8 cellular contexts compared by ENCODE assay signal in the genomic region with DNA sequence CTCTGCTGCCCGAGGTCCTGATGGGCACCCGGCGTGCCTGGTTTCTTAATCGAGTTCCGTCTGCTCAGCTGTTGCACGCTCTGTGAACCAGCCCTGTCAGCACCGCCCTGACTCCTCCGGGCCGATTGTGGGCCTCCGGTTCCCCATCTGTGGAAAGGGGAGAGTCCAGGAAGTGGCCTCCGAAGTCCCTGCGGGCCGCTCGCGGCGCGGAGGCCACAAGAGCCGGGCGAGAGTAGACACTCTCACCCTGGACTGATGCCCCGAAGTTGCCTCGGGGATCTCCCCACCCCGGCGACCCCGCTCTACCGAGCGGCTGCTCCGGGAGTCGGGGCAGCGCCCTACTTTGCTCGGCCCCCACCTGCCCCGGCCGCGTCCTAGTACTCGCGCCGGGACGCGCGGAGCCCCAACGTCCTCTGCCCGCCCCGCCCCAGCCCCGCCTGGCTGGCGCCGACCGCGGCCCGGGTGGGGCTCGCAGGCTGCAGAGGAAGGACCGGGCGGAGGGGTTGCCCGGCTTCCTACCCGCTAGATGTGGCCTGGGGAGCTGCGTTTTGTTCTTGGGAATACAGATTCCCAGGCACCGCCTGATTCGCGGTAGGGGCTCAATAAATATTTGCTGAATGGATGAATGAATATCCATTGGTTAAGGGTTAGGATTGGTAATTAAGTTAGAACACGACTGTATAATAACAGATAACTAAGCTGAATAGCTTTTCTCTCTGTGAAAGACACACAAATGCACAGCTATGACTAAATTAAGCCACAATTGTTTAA. TPM values are rescaled to one million over a fixed set of nuclear protein-coding genes. Genes with fewer than 3 reads are reported as not detected.
DNase-seq lines count a peak whose midpoint lies in the region; ATAC-seq and TF ChIP-seq lines count a peak whose summit lies in the region.

No MANE protein-coding gene starts in this region.

- no peaks in the 10 kb centered on the region for H3K27me3 Mint-ChIP-seq in Caco-2 (ENCODE audit: insufficient read depth, unreplicated experiment)
- H3K27me3 Mint-ChIP-seq in activated CD4-positive, alpha-beta memory T cell treated with anti-CD3 and anti-CD28 coated beads, Interleukin-2, amount 10 ng/mL, durations not matched to agents 7 days and 5 days: no peaks in the 10 kb centered on the region
- H3K27me3 Mint-ChIP-seq in endodermal cell (ENCODE audit: insufficient read depth): no peaks in the 10 kb centered on the region

- H3K4me1 Mint-ChIP-seq in Caco-2 (ENCODE audit: low read depth, unreplicated experiment): peaks cover 17% of the 10 kb centered on the region
- peaks cover 41% of the 10 kb centered on the region for H3K4me1 Mint-ChIP-seq in activated CD4-positive, alpha-beta memory T cell treated with anti-CD3 and anti-CD28 coated beads, Interleukin-2, amount 10 ng/mL, durations not matched to agents 7 days and 5 days
- peaks cover 34% of the 10 kb centered on the region for H3K4me1 Mint-ChIP-seq in endodermal cell
- H3K4me1 Mint-ChIP-seq in stimulated activated effector memory CD8-positive, alpha-beta T cell treated with anti-CD3 and anti-CD28 coated beads, Interleukin-12 subunit alpha, Interleukin-12 subunit beta, amount 100 ng/mL, for 72 hours: peaks cover 31% of the 10 kb centered on the region

- H3K36me3 Mint-ChIP-seq in Caco-2 (ENCODE audit: insufficient read depth, unreplicated experiment): peaks cover 35% of the 10 kb centered on the region
- H3K36me3 Mint-ChIP-seq in activated CD4-positive, alpha-beta memory T cell treated with anti-CD3 and anti-CD28 coated beads, Interleukin-2, amount 10 ng/mL, durations not matched to agents 7 days and 5 days (ENCODE audit: low read depth): peaks cover 14% of the 10 kb centered on the region
- H3K36me3 Mint-ChIP-seq in endodermal cell (ENCODE audit: low read depth): no peaks in the 10 kb centered on the region
- peaks cover 47% of the 10 kb centered on the region for H3K36me3 Mint-ChIP-seq in stimulated activated effector memory CD8-positive, alpha-beta T cell treated with anti-CD3 and anti-CD28 coated beads, Interleukin-12 subunit alpha, Interleukin-12 subunit beta, amount 100 ng/mL, for 72 hours

- H3K27me3 ChIP-seq in Caco-2 (replicated peaks; ENCODE audit: control insufficient read depth, insufficient read depth, low read length): no peaks in the 10 kb centered on the region
- no peaks in the 10 kb centered on the region for H3K27me3 ChIP-seq in endodermal cell (ENCODE audit: control insufficient read depth, insufficient read depth, low read length, poor library complexity, severe bottlenecking)

- DNase-seq in Caco-2 (peak; percentile 76 to 82), NCI-H748 (lab: John Stamatoyannopoulos, UW; ENCODE audit: unreplicated experiment) (peak; percentile 96), endodermal cell (peak; percentile 82)
- DNase-seq in activated CD4-positive, alpha-beta memory T cell treated with anti-CD3 and anti-CD28 coated beads, Interleukin-2, amount 10 ng/mL, durations not matched to agents 7 days and 5 days: peak; percentile 83
- peak; percentile 63 to 91 for DNase-seq in stimulated activated effector memory CD8-positive, alpha-beta T cell treated with anti-CD3 and anti-CD28 coated beads, Interleukin-12 subunit alpha, Interleukin-12 subunit beta, amount 100 ng/mL, for 72 hours (ENCODE audit: low spot score in 2 of 2)

- CTCF ChIA-PET in Caco-2 (lab: Charles Lee): interaction anchor here (0.8 kb wide), 1 partner anchor 23 kb away, joined by 3 read pairs; no protein-coding TSS in a partner anchor
- CTCF ChIA-PET in activated CD4-positive, alpha-beta memory T cell treated with anti-CD3 and anti-CD28 coated beads, Interleukin-2, amount 10 ng/mL, durations not matched to agents 7 days and 5 days (lab: Charles Lee): interaction anchor here (1.0 kb wide), 2 partner anchors 30 to 32 kb away, joined by 3 to 6 read pairs; a partner anchor contains a TSS

- peak overlapping the region; percentile 66 for H3K9ac ChIP-seq in endodermal cell (ENCODE audit: extremely low read depth, low read length, poor library complexity, severe bottlenecking)

- H3K4me3 Mint-ChIP-seq in Caco-2 (ENCODE audit: unreplicated experiment) (peak overlapping the region; percentile 94), endodermal cell (peak overlapping the region; percentile 74)
- H3K4me3 Mint-ChIP-seq in activated CD4-positive, alpha-beta memory T cell treated with anti-CD3 and anti-CD28 coated beads, Interleukin-2, amount 10 ng/mL, durations not matched to agents 7 days and 5 days: peak overlapping the region; percentile 84
- peak overlapping the region; percentile 90 for H3K4me3 Mint-ChIP-seq in stimulated activated effector memory CD8-positive, alpha-beta T cell treated with anti-CD3 and anti-CD28 coated beads, Interleukin-12 subunit alpha, Interleukin-12 subunit beta, amount 100 ng/mL, for 72 hours

- H3K4me1 ChIP-seq in Caco-2 (peaks cover 27% of the 10 kb centered on the region), endodermal cell (ENCODE audit: control insufficient read depth, insufficient read depth, low read length) (peaks cover 11% of the 10 kb centered on the region), mesodermal cell (ENCODE audit: control insufficient read depth, insufficient read depth, low read length, poor library complexity, severe bottlenecking) (peaks cover 23% of the 10 kb centered on the region)

- TSS peak; percentile 83 for BruUV-seq in Caco-2 (replicated peaks; lab: Mats Ljungman, UMichigan)

- no peak for TF ChIP-seq CTCF in Caco-2 (IDR thresholded peaks at IDR 0.05; ENCODE audit: insufficient read depth in 1 of 2, low read depth in 1 of 2, low read length in 1 of 2, severe bottlenecking in 1 of 2, unreplicated experiment in 1 of 2)
- TF ChIP-seq CTCF in endodermal cell (conservative IDR thresholded peaks at IDR 0.05): no peak

- POLR2A ChIA-PET in Caco-2 (lab: Charles Lee): interaction anchor here (0.6 to 0.7 kb wide), 4 partner anchors 20 to 161 kb away, joined by 3 to 4 read pairs (median 3); no protein-coding TSS in a partner anchor
- POLR2A ChIA-PET in activated CD4-positive, alpha-beta memory T cell treated with anti-CD3 and anti-CD28 coated beads, Interleukin-2, amount 10 ng/mL, durations not matched to agents 7 days and 5 days (lab: Charles Lee): interaction anchor here (0.7 to 4.3 kb wide), 13 partner anchors 10 to 358 kb away, joined by 3 to 47 read pairs (median 4); a partner anchor contains a TSS

- ATAC-seq in GM19463 (IDR thresholded peaks at IDR 0.05; ENCODE audit: unreplicated experiment) (peak; percentile 40), HG03571 (IDR thresholded peaks at IDR 0.05; ENCODE audit: unreplicated experiment) (peak; percentile 22)
- peak; percentile 63 for ATAC-seq in stimulated activated effector memory CD8-positive, alpha-beta T cell treated with anti-CD3 and anti-CD28 coated beads, Interleukin-12 subunit alpha, Interleukin-12 subunit beta, amount 100 ng/mL, for 72 hours

- H3K36me3 ChIP-seq in Caco-2 (ENCODE audit: control insufficient read depth, insufficient read depth, low read length) (no peaks in the 10 kb centered on the region), endodermal cell (ENCODE audit: control insufficient read depth, insufficient read depth, low read length) (no peaks in the 10 kb centered on the region), mesodermal cell (ENCODE audit: control insufficient read depth, insufficient read depth, low read length) (peaks cover 11% of the 10 kb centered on the region)

- peak overlapping the region; percentile 67 for H3K4me3 ChIP-seq in Caco-2 (ENCODE audit: low read depth, low read length)
- peak overlapping the region; percentile 83 for H3K4me3 ChIP-seq in endodermal cell (ENCODE audit: low read length)
- H3K4me3 ChIP-seq in mesodermal cell (ENCODE audit: extremely low read depth, insufficient read depth, low read length, poor library complexity, severe bottlenecking): peak overlapping the region; percentile 85

- H3K27ac Mint-ChIP-seq in Caco-2 (ENCODE audit: unreplicated experiment): peak overlapping the region; percentile 94
- H3K27ac Mint-ChIP-seq in activated CD4-positive, alpha-beta memory T cell treated with anti-CD3 and anti-CD28 coated beads, Interleukin-2, amount 10 ng/mL, durations not matched to agents 7 days and 5 days: peak overlapping the region; percentile 93
- peak overlapping the region; percentile 91 for H3K27ac Mint-ChIP-seq in endodermal cell
- peak overlapping the region; percentile 93 for H3K27ac Mint-ChIP-seq in stimulated activated effector memory CD8-positive, alpha-beta T cell treated with anti-CD3 and anti-CD28 coated beads, Interleukin-12 subunit alpha, Interleukin-12 subunit beta, amount 100 ng/mL, for 72 hours

- H3K9me3 ChIP-seq in Caco-2: no peaks in the 10 kb centered on the region
- no peaks in the 10 kb centered on the region for H3K9me3 ChIP-seq in endodermal cell (ENCODE audit: control insufficient read depth, low read length)
- no peaks in the 10 kb centered on the region for H3K9me3 ChIP-seq in mesodermal cell (ENCODE audit: control insufficient read depth, low read length)

- intact Hi-C loops in Caco-2 (cut with micrococcal nuclease; ENCODE audit: unreplicated experiment): loop anchor here (1.0 to 5.0 kb wide), 5 partner anchors 28 to 912 kb away; a partner anchor contains a TSS

- no peaks in the 10 kb centered on the region for H3K9me3 Mint-ChIP-seq in Caco-2 (ENCODE audit: unreplicated experiment)
- no peaks in the 10 kb centered on the region for H3K9me3 Mint-ChIP-seq in activated CD4-positive, alpha-beta memory T cell treated with anti-CD3 and anti-CD28 coated beads, Interleukin-2, amount 10 ng/mL, durations not matched to agents 7 days and 5 days
- no peaks in the 10 kb centered on the region for H3K9me3 Mint-ChIP-seq in endodermal cell
- H3K9me3 Mint-ChIP-seq in stimulated activated effector memory CD8-positive, alpha-beta T cell treated with anti-CD3 and anti-CD28 coated beads, Interleukin-12 subunit alpha, Interleukin-12 subunit beta, amount 100 ng/mL, for 72 hours: no peaks in the 10 kb centered on the region

- 0% methylated on average over 17 to 57 of the region's 58 CpGs for WGBS in endodermal cell (ENCODE audit: insufficient coverage in 1 of 2, insufficient read length in 1 of 2), 2 experiments
- 0 to 1% methylated on average over 40 to 52 of the region's 58 CpGs for WGBS in mesodermal cell (ENCODE audit: insufficient coverage in 2 of 2), 2 experiments

- H3K27ac ChIP-seq in endodermal cell (ENCODE audit: low read depth, low read length): peak overlapping the region; percentile 91
- H3K27ac ChIP-seq in mesodermal cell (ENCODE audit: low read depth, low read length, severe bottlenecking): peak overlapping the region; percentile 97

RNA-seq across cellular contexts. Expression of a gene that starts 0.9 kb away (rescaled TPM):
- total RNA-seq in Caco-2 (2022) (9.3 and 10.0 TPM in 2 replicates), endodermal cell (10 to 100 TPM in 1 of 2 donors, 1 to 10 TPM in 1; 7.7 to 10.6 TPM)
- 10 to 100 TPM; 27.7 to 28.7 TPM for total RNA-seq in activated CD4-positive, alpha-beta memory T cell treated with anti-CD3 and anti-CD28 coated beads, Interleukin-2, amount 10 ng/mL, durations not matched to agents 7 days and 5 days
- 9.5 TPM for polyA plus RNA-seq in endodermal cell (2013, experiment 1 of 2)
- 10.2 TPM for polyA plus RNA-seq in endodermal cell (2013, experiment 2 of 2)
- polyA plus RNA-seq in mesodermal cell (2013, experiment 1 of 2): 3.3 TPM
- 3.8 TPM for polyA plus RNA-seq in mesodermal cell (2013, experiment 2 of 2)

RNA-seq across cellular contexts. Expression of a gene that starts 30.9 kb away (rescaled TPM):
- 24.8 and 26.7 TPM in 2 replicates for total RNA-seq in Caco-2 (2022)
- 10 to 100 TPM; 13.1 to 14.1 TPM for total RNA-seq in activated CD4-positive, alpha-beta memory T cell treated with anti-CD3 and anti-CD28 coated beads, Interleukin-2, amount 10 ng/mL, durations not matched to agents 7 days and 5 days
- 10 to 100 TPM in 1 of 2 donors, 1 to 10 TPM in 1; 10.0 to 12.1 TPM for total RNA-seq in endodermal cell
- 26.1 TPM for polyA plus RNA-seq in endodermal cell (2013, experiment 1 of 2)
- 22.3 TPM for polyA plus RNA-seq in endodermal cell (2013, experiment 2 of 2)
- polyA plus RNA-seq in mesodermal cell (2013, experiment 1 of 2): 25.9 TPM
- polyA plus RNA-seq in mesodermal cell (2013, experiment 2 of 2): 24.1 TPM

RNA-seq across cellular contexts. Expression of a gene that starts 35.6 kb away (rescaled TPM):
- total RNA-seq in Caco-2 (2022) (77.5 and 81.0 TPM in 2 replicates), endodermal cell (10 to 100 TPM; 31.9 to 36.2 TPM)
- total RNA-seq in activated CD4-positive, alpha-beta memory T cell treated with anti-CD3 and anti-CD28 coated beads, Interleukin-2, amount 10 ng/mL, durations not matched to agents 7 days and 5 days: 10 to 100 TPM; 14.7 to 15.1 TPM
- polyA plus RNA-seq in endodermal cell (2013, experiment 1 of 2): 14.7 TPM
- 14.5 TPM for polyA plus RNA-seq in endodermal cell (2013, experiment 2 of 2)
- polyA plus RNA-seq in mesodermal cell (2013, experiment 1 of 2): 21.8 TPM
- 20.2 TPM for polyA plus RNA-seq in mesodermal cell (2013, experiment 2 of 2)

Comparison
In these comparisons a context has a peak if more than half of its experiments do, and no peak if none do; other contexts are left out.
1. Peak in every context shown above with its lines: DNase-seq, ATAC-seq, H3K4me3 ChIP-seq and H3K27ac ChIP-seq.